Comparison of ENCODE assay signal across 9 cellular contexts in genomic region chr11:101916422-101916821, GRCh38. TPM values are rescaled to one million over a fixed set of nuclear protein-coding genes. Genes with fewer than 3 reads are reported as not detected.
DNase-seq lines count a peak whose midpoint lies in the region; ATAC-seq and TF ChIP-seq lines count a peak whose summit lies in the region.
"Had no signal": no experiment of that assay in that cellular context is flagged by ENCODE, and none has a peak within 500 bp of the region (broad histone marks: within the 10 kb centered on the region; RNA-seq: fewer than 3 reads in every experiment).

Gene ANGPTL5, minus strand, starts transcription at chr11:101916522. Its CDS starts 8,613 bp downstream, at chr11:101907909.

- H3K4me1 ChIP-seq in foreskin keratinocyte (no peaks in the 10 kb centered on the region), gastrocnemius medialis (peaks cover 0 to 10% of the 10 kb centered on the region in 2 donors)

- intact Hi-C loops in gastrocnemius medialis (cut with DNase I; ENCODE audit: low total_unique reads): loop anchor here (10.0 kb wide), 1 partner anchor 198 kb away; the partner anchor contains the start of gene YAP1

- in situ Hi-C loops in gastrocnemius medialis (cut with MboI; ENCODE audit: low sequenced_read_pairs in 4 of 4): no loop called here

- H3K27ac ChIP-seq in WERI-Rb-1 (peak within 1 kb of the TSS; percentile 60), foreskin keratinocyte (peak within 1 kb of the TSS; percentile 17), gastrocnemius medialis (peak within 1 kb of the TSS; percentile 59 to 78 (median 66))

- TF ChIP-seq CTCF in GM06990 (IDR thresholded peaks at IDR 0.05; ENCODE audit: insufficient read depth, low read length, poor library complexity, severe bottlenecking) (no peak), WERI-Rb-1 (IDR thresholded peaks at IDR 0.05; ENCODE audit: low read depth, low read length) (no peak), foreskin keratinocyte (conservative IDR thresholded peaks at IDR 0.05) (no peak), gastrocnemius medialis (IDR thresholded peaks at IDR 0.05 in 4 of 5, conservative IDR thresholded peaks at IDR 0.05 in 1 of 5) (no peak), GM10266 (IDR thresholded peaks at IDR 0.05; ENCODE audit: control insufficient read depth, insufficient read depth, low read depth, missing control alignments) (no peak)

- no peaks in the 10 kb centered on the region for H3K9me3 ChIP-seq in WERI-Rb-1 (ENCODE audit: severe bottlenecking)
- H3K9me3 ChIP-seq in gastrocnemius medialis: no peaks in the 10 kb centered on the region

- no peak for TF ChIP-seq POLR2A in gastrocnemius medialis (IDR thresholded peaks at IDR 0.05)

- H3K27me3 ChIP-seq in GM06990 (replicated peaks; ENCODE audit: control insufficient read depth, insufficient read depth, low read length): no peaks in the 10 kb centered on the region; the same call in 1 of the 2 replicates
- H3K27me3 ChIP-seq in WERI-Rb-1 (ENCODE audit: insufficient read depth, low read depth, severe bottlenecking): no peaks in the 10 kb centered on the region
- no peaks in the 10 kb centered on the region for H3K27me3 ChIP-seq in foreskin keratinocyte
- no peaks in the 10 kb centered on the region for H3K27me3 ChIP-seq in gastrocnemius medialis

- H3K4me3 ChIP-seq in GM06990 (replicated peaks; ENCODE audit: low read depth, low read length): peak within 1 kb of the TSS; percentile 55
- H3K4me3 ChIP-seq in WERI-Rb-1 (ENCODE audit: low read depth, low read length): peak within 1 kb of the TSS; percentile 70
- peak within 1 kb of the TSS; percentile 73 to 98 (median 79) for H3K4me3 ChIP-seq in gastrocnemius medialis

- ATAC-seq in foreskin keratinocyte (no peak), gastrocnemius medialis (no peak), HG03135 (IDR thresholded peaks at IDR 0.05; ENCODE audit: unreplicated experiment) (no peak)

- no peaks in the 10 kb centered on the region for H3K36me3 ChIP-seq in GM06990 (ENCODE audit: control insufficient read depth, insufficient read depth, low read length)
- no peaks in the 10 kb centered on the region for H3K36me3 ChIP-seq in WERI-Rb-1
- no peaks in the 10 kb centered on the region for H3K36me3 ChIP-seq in gastrocnemius medialis

- no peak for DNase-seq in GM06990 (ENCODE audit: extremely low read depth, insufficient read length)
- no peak for DNase-seq in WERI-Rb-1
- DNase-seq in foreskin keratinocyte: no peak
- no peak for DNase-seq in gastrocnemius medialis
- DNase-seq in stimulated activated CD8-positive, alpha-beta memory T cell treated with anti-CD3 and anti-CD28 coated beads, Interleukin-4, amount 100 ng/mL, for 48 hours: no peak
- no peak for DNase-seq in NCI-H524 treated with DMSO at 0.1 percent for 48 hours (lab: John Stamatoyannopoulos, UW)
- no peak for DNase-seq in GM10266 (ENCODE audit: extremely low spot score)
- DNase-seq: stimulated activated CD4-positive, alpha-beta T cell treated with anti-CD3 and anti-CD28 coated beads, Interleukin-4, amount 100 ng/mL, for 1 hour had no signal

RNA-seq across cellular contexts. Expression of gene ANGPTL5, which starts in this region (rescaled TPM):
- total RNA-seq in foreskin keratinocyte (not detected in 2 replicates), gastrocnemius medialis (1 to 10 TPM in 1 of 4 donors, not detected in 3; 1.1 TPM)
- not detected in 2 replicates for polyA plus RNA-seq in foreskin keratinocyte
